In the genomic region with DNA sequence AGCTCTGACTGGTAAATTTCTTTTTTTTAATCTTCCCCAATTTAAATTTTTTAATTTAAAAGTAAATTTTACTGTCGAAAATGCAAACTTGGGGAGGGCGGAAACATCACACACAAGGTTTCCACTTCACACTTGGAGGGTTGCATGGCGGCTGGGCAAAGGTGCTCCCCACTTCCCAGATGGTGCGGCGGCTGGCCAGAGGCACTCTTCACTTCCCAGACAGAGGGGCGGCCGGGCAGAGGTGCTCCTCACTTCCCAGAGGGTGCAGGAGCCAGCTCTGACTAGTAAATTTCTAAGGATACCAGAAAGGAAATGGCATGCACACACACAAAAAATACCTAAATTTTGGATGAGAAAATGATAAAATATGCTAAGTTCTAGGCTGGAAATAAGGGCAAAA, we compare ENCODE assay signal across 30 cellular contexts. TPM values are rescaled to one million over a fixed set of nuclear protein-coding genes. Genes with fewer than 3 reads are reported as not detected.
"Had no signal": no experiment of that assay in that cellular context is flagged by ENCODE, and none has a peak within 500 bp of the region (broad histone marks: within the 10 kb centered on the region; RNA-seq: fewer than 3 reads in every experiment).

No MANE protein-coding gene starts in this region.

- H3K27ac ChIP-seq: hepatocyte, left ventricle myocardium inferior, pancreas, prostate gland, suprapubic skin, thoracic aorta, tibial artery, upper lobe of left lung, vagina had no signal

- H3K27me3 ChIP-seq: hepatocyte, pancreas, suprapubic skin, tibial artery, upper lobe of left lung, vagina had no signal

- H3K4me3 Mint-ChIP-seq: memory B cell; naive thymus-derived CD8-positive, alpha-beta T cell; nephron; neural crest cell; stimulated activated naive B cell treated with anti-CD40 and anti-IgM and Interleukin-4, amounts not matched to agents 10 μg/mL and 1 μg/mL and 100 μg/mL, for 72 hours; stimulated activated naive CD8-positive, alpha-beta T cell treated with anti-CD3 and anti-CD28 coated beads, Interleukin-15, Interleukin-2, amounts not matched to agents 100 ng/mL and 50 ng/mL, for 24 hours had no signal

- H3K27me3 Mint-ChIP-seq: naive thymus-derived CD8-positive, alpha-beta T cell; stimulated activated naive B cell treated with anti-CD40 and anti-IgM and Interleukin-4, amounts not matched to agents 10 μg/mL and 1 μg/mL and 100 μg/mL, for 72 hours; stimulated activated naive CD8-positive, alpha-beta T cell treated with anti-CD3 and anti-CD28 coated beads, Interleukin-15, Interleukin-2, amounts not matched to agents 100 ng/mL and 50 ng/mL, for 24 hours had no signal

- ATAC-seq: mucosa of descending colon; naive thymus-derived CD8-positive, alpha-beta T cell; pancreas; sciatic nerve; stimulated activated naive B cell treated with anti-CD40 and anti-IgM and Interleukin-4, amounts not matched to agents 10 μg/mL and 1 μg/mL and 100 μg/mL, for 72 hours had no signal

- H3K27ac Mint-ChIP-seq: memory B cell; stimulated activated naive B cell treated with anti-CD40 and anti-IgM and Interleukin-4, amounts not matched to agents 10 μg/mL and 1 μg/mL and 100 μg/mL, for 72 hours; stimulated activated naive CD8-positive, alpha-beta T cell treated with anti-CD3 and anti-CD28 coated beads, Interleukin-15, Interleukin-2, amounts not matched to agents 100 ng/mL and 50 ng/mL, for 24 hours had no signal

- DNase-seq: islet precursor cell; left ventricle myocardium inferior; midbrain; mucosa of descending colon; naive thymus-derived CD8-positive, alpha-beta T cell; nucleus accumbens; pancreas; retina; right cardiac atrium; stimulated activated CD4-positive, alpha-beta T cell treated with anti-CD3 and anti-CD28 coated beads, Interleukin-12 subunit alpha, Interleukin-12 subunit beta, amount 100 ng/mL, for 4 hours; stimulated activated CD4-positive, alpha-beta T cell treated with anti-CD3 and anti-CD28 coated beads, Interleukin-15, amount 100 ng/mL, for 24 hours; stimulated activated CD4-positive, alpha-beta T cell treated with anti-CD3 and anti-CD28 coated beads, Interleukin-2, amount 100 ng/mL, for 24 hours; stimulated activated CD4-positive, alpha-beta T cell treated with anti-CD3 and anti-CD28 coated beads, Interleukin-4, amount 100 ng/mL, for 1 hour; stimulated activated naive B cell treated with anti-CD40 and anti-IgM and Interleukin-4, amounts not matched to agents 10 μg/mL and 1 μg/mL and 100 μg/mL, for 72 hours; tibial artery had no signal

- H3K4me1 Mint-ChIP-seq: neural crest cell; stimulated activated naive B cell treated with anti-CD40 and anti-IgM and Interleukin-4, amounts not matched to agents 10 μg/mL and 1 μg/mL and 100 μg/mL, for 72 hours had no signal

- H3K9me3 Mint-ChIP-seq: stimulated activated naive B cell treated with anti-CD40 and anti-IgM and Interleukin-4, amounts not matched to agents 10 μg/mL and 1 μg/mL and 100 μg/mL, for 72 hours; stimulated activated naive CD8-positive, alpha-beta T cell treated with anti-CD3 and anti-CD28 coated beads, Interleukin-15, Interleukin-2, amounts not matched to agents 100 ng/mL and 50 ng/mL, for 24 hours had no signal

- H3K36me3 Mint-ChIP-seq: stimulated activated naive B cell treated with anti-CD40 and anti-IgM and Interleukin-4, amounts not matched to agents 10 μg/mL and 1 μg/mL and 100 μg/mL, for 72 hours had no signal

- H3K4me3 ChIP-seq: hepatocyte, left ventricle myocardium inferior, lung, mucosa of descending colon, pancreas, prostate gland, skin epidermis, suprapubic skin, thoracic aorta, tibial artery, upper lobe of left lung, vagina had no signal

- H3K4me1 ChIP-seq: left ventricle myocardium inferior, pancreas, prostate gland, suprapubic skin, tibial artery, upper lobe of left lung, vagina had no signal

- H3K36me3 ChIP-seq: left ventricle myocardium inferior, pancreas, prostate gland, suprapubic skin, upper lobe of left lung, vagina had no signal

- H3K9me3 ChIP-seq: left ventricle myocardium inferior, mucosa of descending colon, pancreas, prostate gland, suprapubic skin, thoracic aorta, tibial artery, upper lobe of left lung, vagina had no signal

RNA-seq across cellular contexts. Expression of a gene that starts 16.4 kb away (rescaled TPM):
- total RNA-seq: kidney epithelial cell; myocyte; naive thymus-derived CD8-positive, alpha-beta T cell; neural crest cell had no signal

RNA-seq across cellular contexts. Expression of a gene that starts 25.4 kb away (rescaled TPM):
- total RNA-seq: naive thymus-derived CD8-positive, alpha-beta T cell had no signal
- polyA plus RNA-seq: naive thymus-derived CD8-positive, alpha-beta T cell had no signal
